ENCODE assay signal across 9 cellular contexts in the genomic region with DNA sequence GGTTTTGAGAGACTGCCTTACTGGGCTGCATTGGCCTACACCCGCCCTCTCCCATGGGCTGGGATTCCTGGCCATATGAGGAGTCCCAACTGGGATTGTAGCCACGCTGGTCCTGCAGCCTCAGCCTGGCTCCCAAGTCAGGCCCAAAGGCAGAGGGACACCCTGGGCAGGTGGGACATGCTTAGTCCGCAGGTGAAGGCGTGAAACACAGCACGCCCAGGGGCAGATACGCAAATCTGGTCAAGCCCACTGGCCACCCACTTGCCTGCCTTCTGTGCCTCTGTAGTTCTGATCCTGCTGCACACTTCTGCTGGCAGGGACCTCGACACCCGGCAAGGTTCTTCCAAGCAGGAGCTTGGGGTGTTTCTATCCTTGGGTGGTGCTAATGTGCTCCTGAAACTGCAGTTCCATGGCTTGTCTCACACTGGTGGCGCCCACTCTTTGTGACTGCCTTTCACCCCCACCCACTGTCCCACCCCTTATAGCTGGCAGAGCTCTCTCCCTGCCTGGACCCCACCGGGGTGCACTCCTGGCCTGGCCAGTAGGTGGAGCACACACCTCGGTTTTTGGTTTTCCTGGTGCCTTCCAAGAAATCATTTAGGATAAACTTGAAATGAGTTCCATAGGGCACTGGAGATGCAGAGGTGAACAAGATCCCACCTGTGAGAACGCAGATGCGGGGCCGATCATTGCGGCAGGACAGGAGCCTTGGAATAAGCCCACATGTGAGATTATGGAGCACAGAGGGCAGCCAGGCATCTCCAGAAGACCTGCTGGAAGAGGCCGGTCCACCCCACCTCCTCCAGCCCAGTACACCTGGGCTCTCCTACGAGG. TPM values are rescaled to one million over a fixed set of nuclear protein-coding genes. Genes with fewer than 3 reads are reported as not detected.
DNase-seq lines count a peak whose midpoint lies in the region; ATAC-seq and TF ChIP-seq lines count a peak whose summit lies in the region.
"Had no signal": no experiment of that assay in that cellular context is flagged by ENCODE, and none has a peak within 500 bp of the region (broad histone marks: within the 10 kb centered on the region; RNA-seq: fewer than 3 reads in every experiment).

No MANE protein-coding gene starts in this region.

- H3K27me3 ChIP-seq in Panc1 (ENCODE audit: control insufficient read depth, insufficient read depth, low read length): peaks cover 21% of the 10 kb centered on the region
- H3K27me3 ChIP-seq in brain microvascular endothelial cell (replicated peaks): no peaks in the 10 kb centered on the region
- H3K27me3 ChIP-seq in testis: no peaks in the 10 kb centered on the region
- H3K27me3 ChIP-seq: BLaER1 treated with 17β-estradiol and CSF1 and Interleukin-3, amounts not matched to agents 10 nM and 100 nM had no signal

- TF ChIP-seq CTCF in Panc1 (IDR thresholded peaks at IDR 0.05): peak; percentile 94
- TF ChIP-seq CTCF in brain microvascular endothelial cell (IDR thresholded peaks at IDR 0.05; ENCODE audit: low read depth, low read length, missing control alignments): peak; percentile 86
- peak; percentile 10 to 64 (median 29) for TF ChIP-seq CTCF in testis (IDR thresholded peaks at IDR 0.05)

- ATAC-seq in HG02588 (IDR thresholded peaks at IDR 0.05; ENCODE audit: unreplicated experiment) (peak; percentile 61), Panc1 (peak; percentile 94), GM19452 (IDR thresholded peaks at IDR 0.05; ENCODE audit: unreplicated experiment) (no peak)

- POLR2A ChIA-PET in Panc1 (lab: Charles Lee): no interaction called here

- DNase-seq in NCI-H1417 (lab: John Stamatoyannopoulos, UW) (peak in 2 of 3 experiments; percentile 18 to 29), NCI-H1417 treated with DMSO at 0.1 percent for 48 hours (lab: John Stamatoyannopoulos, UW) (no peak), Panc1 (ENCODE audit: low read depth, low spot score) (peak; percentile 32), brain microvascular endothelial cell (no peak), kidney tubule cell (ENCODE audit: low spot score) (peak; percentile 52), testis (no peak)

- no peaks in the 10 kb centered on the region for H3K9me3 ChIP-seq in Panc1 (ENCODE audit: control insufficient read depth, insufficient read depth, low read depth, low read length)
- no peaks in the 10 kb centered on the region for H3K9me3 ChIP-seq in testis
- H3K9me3 ChIP-seq: BLaER1 treated with 17β-estradiol and CSF1 and Interleukin-3, amounts not matched to agents 10 nM and 100 nM had no signal

- H3K4me3 ChIP-seq in Panc1 (ENCODE audit: low read depth in 2 of 2, low read length in 2 of 2) (no peak overlapping the region), brain microvascular endothelial cell (ENCODE audit: low read depth, low read length) (no peak overlapping the region), testis (no peak overlapping the region)
- H3K4me3 ChIP-seq: BLaER1 treated with 17β-estradiol and CSF1 and Interleukin-3, amounts not matched to agents 10 nM and 100 nM had no signal

- 71 to 76% methylated on average over 12 to 17 of the region's 17 CpGs for WGBS in testis, 2 donors

- H3K4me1 ChIP-seq in Panc1 (ENCODE audit: control insufficient read depth, insufficient read depth, low read length) (no peaks in the 10 kb centered on the region), testis (no peaks in the 10 kb centered on the region)

- no TSS peak for BruUV-seq in Panc1 (replicated peaks; lab: Mats Ljungman, UMichigan)

- H3K36me3 ChIP-seq in Panc1 (ENCODE audit: control insufficient read depth, insufficient read depth, low read length) (no peaks in the 10 kb centered on the region), brain microvascular endothelial cell (replicated peaks) (peaks cover 36% of the 10 kb centered on the region), testis (ENCODE audit: low read depth, missing control alignments) (no peaks in the 10 kb centered on the region)

- TF ChIP-seq POLR2A in testis (IDR thresholded peaks at IDR 0.05): no peak

- CTCF ChIA-PET in Panc1 (lab: Charles Lee): interaction anchor here (0.6 to 1.0 kb wide), 3 partner anchors 17 to 170 kb away, joined by 3 to 4 read pairs (median 4); no protein-coding TSS in a partner anchor

- in situ Hi-C loops in Panc1 (cut with HindIII; ENCODE audit: low pct_unique_long_range_greater_than_20kb, low sequenced_read_pairs): no loop called here
- in situ Hi-C loops in brain microvascular endothelial cell (cut with HindIII; ENCODE audit: low pct_ligation_motif_present, low sequenced_read_pairs): no loop called here

- intact Hi-C loops in Panc1 (cut with micrococcal nuclease; ENCODE audit: unreplicated experiment): loop anchor here (2.0 kb wide), 1 partner anchor 72 kb away; no protein-coding TSS in a partner anchor
- intact Hi-C loops in testis (cut with DNase I; ENCODE audit: low total_unique reads): no loop called here

- H3K27ac ChIP-seq in Panc1 (ENCODE audit: low read length) (no peak overlapping the region), brain microvascular endothelial cell (no peak overlapping the region), testis (no peak overlapping the region)
- H3K27ac ChIP-seq: BLaER1 treated with 17β-estradiol and CSF1 and Interleukin-3, amounts not matched to agents 10 nM and 100 nM had no signal

RNA-seq across cellular contexts. Expression of a gene that starts 47.9 kb away (rescaled TPM):
- total RNA-seq in Panc1 (2021; ENCODE audit: unreplicated experiment) (151 TPM), testis (1 to 10 TPM; 4.5 to 7.2 TPM)
- 33.8 TPM for polyA plus RNA-seq in Panc1 (2012; ENCODE audit: insufficient read length)
- 4.0 TPM for polyA plus RNA-seq in testis (ENCODE audit: insufficient read depth, low read depth, low replicate concordance)

Comparison
In these comparisons a context has a peak if more than half of its experiments do, and no peak if none do; other contexts are left out.
1. DNase-seq: peak in NCI-H1417 (2 of 3), Panc1 (single experiment) and kidney tubule cell (single experiment); none in NCI-H1417 treated with DMSO at 0.1 percent for 48 hours (single experiment), brain microvascular endothelial cell (single experiment) and testis (single experiment).
2. CTCF ChIP-seq: peak in every context shown above with its lines; median percentile 94 in Panc1; 86 in brain microvascular endothelial cell; 29 in testis.
3. RNA of a gene that starts 47.9 kb away (total RNA-seq): 151 TPM in Panc1 (single experiment); 4.5 to 7.2 TPM in testis; every median in the first group is over 10 times any median in the second.